Comparison of ENCODE assay signal across 13 cellular contexts in the genomic region with DNA sequence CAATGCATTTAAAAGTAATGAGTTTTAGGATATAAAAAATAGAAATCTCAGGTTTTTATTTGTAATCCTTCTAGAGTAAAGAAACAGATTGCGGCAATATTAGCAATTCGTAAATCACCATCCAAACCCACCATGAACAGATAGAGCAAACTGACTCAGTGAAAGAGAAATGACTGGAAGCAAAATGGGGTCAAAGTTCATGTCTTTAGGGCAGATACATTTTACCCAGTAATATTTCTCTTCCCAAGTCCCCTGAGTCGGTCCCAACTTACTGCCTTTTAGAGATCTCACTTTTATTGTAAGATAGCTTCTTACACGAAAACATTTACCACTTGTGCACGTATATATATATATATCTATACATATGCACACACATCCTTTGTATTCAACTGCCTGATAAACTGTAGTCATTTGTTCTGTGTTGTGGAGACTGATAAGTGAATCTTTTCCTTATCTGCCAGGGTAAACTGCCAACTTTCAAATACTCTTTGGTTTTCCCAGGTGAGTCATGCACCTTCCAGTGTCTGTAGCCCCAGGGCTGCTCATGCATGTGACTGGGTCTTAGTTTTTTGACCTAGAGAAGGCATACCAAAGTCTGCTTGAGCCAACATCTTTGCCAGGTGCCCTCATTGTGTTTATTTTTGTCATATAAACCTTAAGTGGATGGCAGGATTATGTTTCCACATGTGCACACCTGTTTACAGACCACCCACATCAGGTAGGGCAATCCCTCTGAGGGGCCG. TPM values are rescaled to one million over a fixed set of nuclear protein-coding genes. Genes with fewer than 3 reads are reported as not detected.
DNase-seq lines count a peak whose midpoint lies in the region; ATAC-seq and TF ChIP-seq lines count a peak whose summit lies in the region.
"Had no signal": no experiment of that assay in that cellular context is flagged by ENCODE, and none has a peak within 500 bp of the region (broad histone marks: within the 10 kb centered on the region; RNA-seq: fewer than 3 reads in every experiment).

No MANE protein-coding gene starts in this region.

- CTCF ChIA-PET in PC-9 (lab: Charles Lee) = no interaction called here

- TF ChIP-seq CTCF in natural killer cell (IDR thresholded peaks at IDR 0.05) (no peak), PC-9 (conservative IDR thresholded peaks at IDR 0.05) (no peak), kidney epithelial cell (IDR thresholded peaks at IDR 0.05; ENCODE audit: insufficient read depth, low read length, poor library complexity, severe bottlenecking) (no peak), testis (IDR thresholded peaks at IDR 0.05) (no peak)

- H3K27me3 ChIP-seq in PC-9 (ENCODE audit: insufficient read depth, low read depth) = peaks cover 85% of the 10 kb centered on the region
- H3K27me3 ChIP-seq in kidney epithelial cell (ENCODE audit: control insufficient read depth, insufficient read depth, low read length) = peaks cover 8% of the 10 kb centered on the region
- no peaks in the 10 kb centered on the region for H3K27me3 ChIP-seq in testis
- H3K27me3 ChIP-seq: tibial nerve had no signal

- H4K20me1 ChIP-seq in PC-9 (ENCODE audit: insufficient read depth) = no peaks in the 10 kb centered on the region

- H3K36me3 Mint-ChIP-seq in natural killer cell treated with Interleukin-12 subunit alpha and Interleukin-12 subunit beta and Interleukin-15 and Interleukin-18, amount 100 ng/mL, for 72 hours = no peaks in the 10 kb centered on the region
- H3K36me3 Mint-ChIP-seq in natural killer cell = no peaks in the 10 kb centered on the region
- H3K36me3 Mint-ChIP-seq: brain had no signal

- H3K79me2 ChIP-seq in PC-9 (ENCODE audit: low read depth) = no peaks in the 10 kb centered on the region

- no peak for TF ChIP-seq POLR2A in testis (IDR thresholded peaks at IDR 0.05)

- no peak for ATAC-seq in natural killer cell treated with Interleukin-12 subunit alpha and Interleukin-12 subunit beta and Interleukin-15 and Interleukin-18, amount 100 ng/mL, for 72 hours
- ATAC-seq in natural killer cell (no peak), HG03095 (IDR thresholded peaks at IDR 0.05; ENCODE audit: unreplicated experiment) (no peak)

- H3K9me3 ChIP-seq in PC-9 (ENCODE audit: insufficient read depth, low read depth) (no peaks in the 10 kb centered on the region), testis (no peaks in the 10 kb centered on the region)
- H3K9me3 ChIP-seq: BE2C, tibial nerve had no signal

- H3K9me2 ChIP-seq in PC-9 (ENCODE audit: insufficient read depth) = no peaks in the 10 kb centered on the region

- no peak overlapping the region for H3K4me3 Mint-ChIP-seq in natural killer cell treated with Interleukin-12 subunit alpha and Interleukin-12 subunit beta and Interleukin-15 and Interleukin-18, amount 100 ng/mL, for 72 hours
- no peak overlapping the region for H3K4me3 Mint-ChIP-seq in natural killer cell
- H3K4me3 Mint-ChIP-seq: brain had no signal

- peak overlapping the region; percentile 17; the same call in 1 of the 2 replicates for H3K4me2 ChIP-seq in PC-9

- no TSS peak for BruUV-seq in PC-9 (replicated peaks; lab: Mats Ljungman, UMichigan)

- no peak overlapping the region for H2AFZ ChIP-seq in PC-9

- H3K4me1 ChIP-seq in PC-9 (replicated peaks; ENCODE audit: insufficient read depth) = peaks cover 16% of the 10 kb centered on the region
- H3K4me1 ChIP-seq in testis = no peaks in the 10 kb centered on the region
- H3K4me1 ChIP-seq: BE2C, tibial nerve had no signal

- peaks cover 58 to 68% of the 10 kb centered on the region in 2 donors for H3K4me1 Mint-ChIP-seq in natural killer cell treated with Interleukin-12 subunit alpha and Interleukin-12 subunit beta and Interleukin-15 and Interleukin-18, amount 100 ng/mL, for 72 hours (ENCODE audit: low read depth in 2 of 2)
- H3K4me1 Mint-ChIP-seq in natural killer cell = peaks cover 20 to 26% of the 10 kb centered on the region in 2 donors
- H3K4me1 Mint-ChIP-seq: brain had no signal

- WGBS in testis, 2 donors = 82 to 88% methylated on average over 6 of the region's 6 CpGs

- H3K4me3 ChIP-seq in PC-9 (no peak overlapping the region), kidney epithelial cell (ENCODE audit: low read depth, low read length) (no peak overlapping the region), testis (no peak overlapping the region)
- H3K4me3 ChIP-seq: tibial nerve had no signal

- no peak for DNase-seq in natural killer cell treated with Interleukin-12 subunit alpha and Interleukin-12 subunit beta and Interleukin-15 and Interleukin-18, amount 100 ng/mL, for 72 hours (ENCODE audit: low spot score)
- DNase-seq in natural killer cell = no peak
- DNase-seq in PC-9 = peak; percentile 55 to 86
- DNase-seq in kidney epithelial cell (ENCODE audit: low read depth) = peak; percentile 69
- no peak for DNase-seq in testis
- DNase-seq in SKM-1 (lab: John Stamatoyannopoulos, UW; ENCODE audit: unreplicated experiment) = no peak
- no peak for DNase-seq in NCI-H187 treated with DMSO at 0.1 percent for 48 hours (lab: John Stamatoyannopoulos, UW)
- DNase-seq: BE2C, erythroblast, NCI-H187 had no signal

- peak overlapping the region; percentile 56 to 98 for H3K27ac Mint-ChIP-seq in natural killer cell treated with Interleukin-12 subunit alpha and Interleukin-12 subunit beta and Interleukin-15 and Interleukin-18, amount 100 ng/mL, for 72 hours
- H3K27ac Mint-ChIP-seq in natural killer cell = no peak overlapping the region
- H3K27ac Mint-ChIP-seq: brain had no signal

- no peaks in the 10 kb centered on the region for H3K27me3 Mint-ChIP-seq in natural killer cell treated with Interleukin-12 subunit alpha and Interleukin-12 subunit beta and Interleukin-15 and Interleukin-18, amount 100 ng/mL, for 72 hours
- H3K27me3 Mint-ChIP-seq in natural killer cell (ENCODE audit: low read depth in 2 of 2) = no peaks in the 10 kb centered on the region

- H3K27ac ChIP-seq in PC-9 (no peak overlapping the region), testis (no peak overlapping the region)

- peaks cover 17% of the 10 kb centered on the region for H3F3A ChIP-seq in PC-9 (ENCODE audit: insufficient read depth, low read depth)

- no peaks in the 10 kb centered on the region for H3K36me3 ChIP-seq in PC-9 (ENCODE audit: low read depth)
- no peaks in the 10 kb centered on the region for H3K36me3 ChIP-seq in kidney epithelial cell (ENCODE audit: control insufficient read depth, insufficient read depth, low read length)
- no peaks in the 10 kb centered on the region for H3K36me3 ChIP-seq in testis (ENCODE audit: low read depth, missing control alignments)
- H3K36me3 ChIP-seq: BE2C, tibial nerve had no signal

- intact Hi-C loops in natural killer cell (cut with micrococcal nuclease) (no loop called here), PC-9 (cut with micrococcal nuclease; ENCODE audit: unreplicated experiment) (no loop called here), testis (cut with DNase I; ENCODE audit: low total_unique reads) (no loop called here)

- POLR2A ChIA-PET in PC-9 (lab: Charles Lee; ENCODE audit: unreplicated experiment) = no interaction called here

- H3K9me3 Mint-ChIP-seq in natural killer cell treated with Interleukin-12 subunit alpha and Interleukin-12 subunit beta and Interleukin-15 and Interleukin-18, amount 100 ng/mL, for 72 hours = no peaks in the 10 kb centered on the region
- H3K9me3 Mint-ChIP-seq in natural killer cell = no peaks in the 10 kb centered on the region
- H3K9me3 Mint-ChIP-seq: brain had no signal

RNA-seq across cellular contexts. Expression of gene IRF8, which starts 7.8 kb away (rescaled TPM):
- total RNA-seq in natural killer cell treated with Interleukin-12 subunit alpha and Interleukin-12 subunit beta and Interleukin-15 and Interleukin-18, amount 100 ng/mL, for 72 hours = 100 to 1,000 TPM; 198 to 510 TPM
- total RNA-seq in natural killer cell (100 to 1,000 TPM; 101 to 167 (median 122) TPM), PC-9 (2021) (not detected in 2 replicates), kidney epithelial cell (2.2 and 5.4 TPM in 2 replicates), testis (10 to 100 TPM; 14.0 to 15.0 TPM)
- polyA plus RNA-seq in testis (ENCODE audit: insufficient read depth, low read depth, low replicate concordance) = 7.2 TPM

Comparison
In these comparisons a context has a peak if more than half of its experiments do, and no peak if none do; other contexts are left out.
1. H3K27ac Mint-ChIP-seq: peak in natural killer cell treated with Interleukin-12 subunit alpha and Interleukin-12 subunit beta and Interleukin-15 and Interleukin-18, amount 100 ng/mL, for 72 hours (2 of 2); none in natural killer cell (0 of 2).
2. DNase-seq: peak in PC-9 (2 of 2) and kidney epithelial cell (single experiment); none in natural killer cell treated with Interleukin-12 subunit alpha and Interleukin-12 subunit beta and Interleukin-15 and Interleukin-18, amount 100 ng/mL, for 72 hours (single experiment), natural killer cell (single experiment), testis (single experiment), SKM-1 (single experiment) and NCI-H187 treated with DMSO at 0.1 percent for 48 hours (single experiment).
3. RNA of gene IRF8, which starts 7.8 kb away (total RNA-seq): 198 to 510 TPM in natural killer cell treated with Interleukin-12 subunit alpha and Interleukin-12 subunit beta and Interleukin-15 and Interleukin-18, amount 100 ng/mL, for 72 hours and 101 to 167 TPM in natural killer cell; 14.0 to 15.0 TPM in testis, 2.2 to 5.4 TPM in kidney epithelial cell and not detected in PC-9; every median in the first group is over 4 times any median in the second.